10 cellular contexts compared by ENCODE assay signal in genomic region chr6:167978607-167979006, GRCh38. TPM values are rescaled to one million over a fixed set of nuclear protein-coding genes. Genes with fewer than 3 reads are reported as not detected.
"Had no signal": no experiment of that assay in that cellular context is flagged by ENCODE, and none has a peak within 500 bp of the region (broad histone marks: within the 10 kb centered on the region; RNA-seq: fewer than 3 reads in every experiment).

No MANE protein-coding gene starts in this region.

- H3K4me3 Mint-ChIP-seq: GM23338, H9 had no signal

- ATAC-seq: GM23338, K562 had no signal

- FAIRE-seq: H1, H54, K562 had no signal

- H3K4me3 ChIP-seq: GM23338, K562 had no signal

- DNase-seq: H9, HCEC 1CT, IMR-90, KG1 had no signal

- H3K27ac ChIP-seq: HL-60 had no signal

- H2AFZ ChIP-seq: GM23338 had no signal

- H3K4me2 ChIP-seq: GM23338 had no signal

- H3K27ac Mint-ChIP-seq: GM23338 had no signal

RNA-seq across cellular contexts. Expression of gene KIF25, which starts 18.9 kb away (rescaled TPM):
- total RNA-seq: HT1080, IMR-90 had no signal
- polyA plus RNA-seq: IMR-90 had no signal
